8 cellular contexts compared by ENCODE assay signal in genomic region chr22:21735198-21736083, GRCh38. TPM values are rescaled to one million over a fixed set of nuclear protein-coding genes. Genes with fewer than 3 reads are reported as not detected.
DNase-seq lines count a peak whose midpoint lies in the region; ATAC-seq and TF ChIP-seq lines count a peak whose summit lies in the region.

TSS of gene YPEL1 (minus strand) at chr22:21735794. CDS start at chr22:21710744, 25,050 bp downstream.

- H3K4me1 Mint-ChIP-seq in IgD-negative memory B cell = peaks cover 12 to 24% (median 13%) of the 10 kb centered on the region in 3 donors
- H3K4me1 Mint-ChIP-seq in activated T-cell treated with anti-CD3 and anti-CD28 coated beads, Interleukin-2, amount 50 U/mL, for 4 hours (ENCODE audit: low read depth) = peaks cover 19% of the 10 kb centered on the region

- H3K27ac ChIP-seq in PC-9 = no peak within 1 kb of the TSS

- H3K27ac Mint-ChIP-seq in IgD-negative memory B cell = peak within 1 kb of the TSS; percentile 92 to 97 (median 94)

- H3K27me3 ChIP-seq in PC-9 (ENCODE audit: insufficient read depth, low read depth) (no peaks in the 10 kb centered on the region), mucosa of stomach (ENCODE audit: control insufficient read depth, insufficient read depth, low read length) (peaks cover 21% of the 10 kb centered on the region)

- H2AFZ ChIP-seq in PC-9 = peak within 1 kb of the TSS; percentile 78

- BruUV-seq in PC-9 (replicated peaks; lab: Mats Ljungman, UMichigan) = no TSS peak

- H3K4me3 Mint-ChIP-seq in IgD-negative memory B cell = peak within 1 kb of the TSS; percentile 91 to 97 (median 96)
- peak within 1 kb of the TSS; percentile 86 for H3K4me3 Mint-ChIP-seq in activated T-cell treated with anti-CD3 and anti-CD28 coated beads, Interleukin-2, amount 50 U/mL, for 4 hours

- POLR2A ChIA-PET in PC-9 (lab: Charles Lee; ENCODE audit: unreplicated experiment) = interaction anchor here (0.6 to 0.8 kb wide), 6 partner anchors 37 to 466 kb away, joined by 3 to 18 read pairs (median 8); no protein-coding TSS in a partner anchor

- CTCF ChIA-PET in PC-9 (lab: Charles Lee) = interaction anchor here (0.7 kb wide), 1 partner anchor 40 kb away, joined by 8 read pairs; no protein-coding TSS in a partner anchor

- H3K36me3 Mint-ChIP-seq in IgD-negative memory B cell = peaks cover under 1% of the 10 kb centered on the region
- H3K36me3 Mint-ChIP-seq in activated T-cell treated with anti-CD3 and anti-CD28 coated beads, Interleukin-2, amount 50 U/mL, for 4 hours (ENCODE audit: insufficient read depth) = no peaks in the 10 kb centered on the region

- no peaks in the 10 kb centered on the region for H3K9me3 ChIP-seq in PC-9 (ENCODE audit: insufficient read depth, low read depth)
- no peaks in the 10 kb centered on the region for H3K9me3 ChIP-seq in mucosa of stomach (ENCODE audit: control insufficient read depth, low read length)

- no peak for TF ChIP-seq CTCF in PC-9 (conservative IDR thresholded peaks at IDR 0.05)

- H3K4me2 ChIP-seq in PC-9 = peak within 1 kb of the TSS; percentile 96

- H3K9ac ChIP-seq in mucosa of stomach (ENCODE audit: low read length) = peak within 1 kb of the TSS; percentile 57

- H3K9me3 Mint-ChIP-seq in IgD-negative memory B cell = no peaks in the 10 kb centered on the region
- H3K9me3 Mint-ChIP-seq in activated T-cell treated with anti-CD3 and anti-CD28 coated beads, Interleukin-2, amount 50 U/mL, for 4 hours = no peaks in the 10 kb centered on the region

- no peaks in the 10 kb centered on the region for H3K27me3 Mint-ChIP-seq in IgD-negative memory B cell
- H3K27me3 Mint-ChIP-seq in activated T-cell treated with anti-CD3 and anti-CD28 coated beads, Interleukin-2, amount 50 U/mL, for 4 hours (ENCODE audit: low read depth) = no peaks in the 10 kb centered on the region

- DNase-seq in DMS114 treated with DMSO at 0.1 percent for 48 hours (lab: John Stamatoyannopoulos, UW; ENCODE audit: unreplicated experiment) (peak; percentile 82), PC-9 (peak; percentile 61 to 92)
- DNase-seq in activated T-cell treated with anti-CD3 and anti-CD28 coated beads, Interleukin-2, amount 50 U/mL, for 4 hours = peak; percentile 93
- DNase-seq in stimulated activated CD8-positive, alpha-beta memory T cell treated with anti-CD3 and anti-CD28 coated beads, Interleukin-4, amount 100 ng/mL, for 4 hours (ENCODE audit: low read depth in 2 of 2, low spot score in 1 of 2) = peak; percentile 84 to 88

- intact Hi-C loops in PC-9 (cut with micrococcal nuclease; ENCODE audit: unreplicated experiment) = loop anchor here (10.0 kb wide), 1 partner anchor 129 kb away; the partner anchor contains the start of gene MAPK1

- H3K36me3 ChIP-seq in PC-9 (ENCODE audit: low read depth) (no peaks in the 10 kb centered on the region), mucosa of stomach (ENCODE audit: control insufficient read depth, insufficient read depth, low read length) (no peaks in the 10 kb centered on the region)

- ATAC-seq in GM21529 (IDR thresholded peaks at IDR 0.05; ENCODE audit: unreplicated experiment) (peak; percentile 80), esophagus mucosa (peak; percentile 97)
- ATAC-seq in activated T-cell treated with anti-CD3 and anti-CD28 coated beads, Interleukin-2, amount 50 U/mL, for 4 hours = peak; percentile 94 to 95

- H4K20me1 ChIP-seq in PC-9 (ENCODE audit: insufficient read depth) = no peaks in the 10 kb centered on the region

- H3K79me2 ChIP-seq in PC-9 (ENCODE audit: low read depth) = no peaks in the 10 kb centered on the region

- no peaks in the 10 kb centered on the region for H3K9me2 ChIP-seq in PC-9 (ENCODE audit: insufficient read depth)

- H3K4me1 ChIP-seq in PC-9 (replicated peaks; ENCODE audit: insufficient read depth) (peaks cover 9% of the 10 kb centered on the region; the same call in 1 of the 2 replicates), mucosa of stomach (ENCODE audit: control insufficient read depth, insufficient read depth, low read length) (peaks cover 9% of the 10 kb centered on the region)

- peak within 1 kb of the TSS; percentile 57 for H3K4me3 ChIP-seq in PC-9
- no peak within 1 kb of the TSS for H3K4me3 ChIP-seq in mucosa of stomach (ENCODE audit: low read length)

- no peaks in the 10 kb centered on the region for H3F3A ChIP-seq in PC-9 (ENCODE audit: insufficient read depth, low read depth)

RNA-seq across cellular contexts. Expression of gene YPEL1, which starts in this region (rescaled TPM):
- polyA plus RNA-seq in IgD-negative memory B cell = 16.8 TPM
- total RNA-seq in PC-9 (2021) = 5.2 and 8.3 TPM in 2 replicates
- total RNA-seq in activated T-cell treated with anti-CD3 and anti-CD28 coated beads, Interleukin-2, amount 50 U/mL, for 4 hours = under 1 TPM; 0.13 to 0.19 (median 0.18) TPM
- 0.36 TPM for total RNA-seq in esophagus mucosa

Comparison
In these comparisons a context has a peak if more than half of its experiments do, and no peak if none do; other contexts are left out.
1. Peak in DNase-seq and ATAC-seq in activated T-cell treated with anti-CD3 and anti-CD28 coated beads, Interleukin-2, amount 50 U/mL, for 4 hours; RNA of the gene not detected or under 1 TPM.
2. Peak in ATAC-seq in esophagus mucosa; RNA of the gene not detected or under 1 TPM.